ENCODE assay signal across 8 cellular contexts in genomic region chr11:77619576-77620198, GRCh38. TPM values are rescaled to one million over a fixed set of nuclear protein-coding genes. Genes with fewer than 3 reads are reported as not detected.
DNase-seq lines count a peak whose midpoint lies in the region; ATAC-seq and TF ChIP-seq lines count a peak whose summit lies in the region.

No MANE protein-coding gene starts in this region.

- no peaks in the 10 kb centered on the region for H3K9me2 ChIP-seq in GM23248 (ENCODE audit: insufficient read depth)

- H2AFZ ChIP-seq in GM23248: no peak overlapping the region

- peaks cover 65% of the 10 kb centered on the region for H3K36me3 ChIP-seq in CD4-positive, CD25-positive, alpha-beta regulatory T cell (ENCODE audit: control insufficient read depth, insufficient read depth, low read length)
- peaks cover 42% of the 10 kb centered on the region for H3K36me3 ChIP-seq in GM23248 (ENCODE audit: low read depth)
- H3K36me3 ChIP-seq in colonic mucosa: no peaks in the 10 kb centered on the region

- WGBS in GM23248 (ENCODE audit: low coverage in 1 of 2, low lambda C conversion rate in 2 of 2, missing lambda C conversion rate in 2 of 2), 2 experiments: 78 to 83% methylated on average over 3 of the region's 3 CpGs

- no peaks in the 10 kb centered on the region for H3K27me3 ChIP-seq in CD4-positive, CD25-positive, alpha-beta regulatory T cell (ENCODE audit: control insufficient read depth, insufficient read depth, low read length)
- no peaks in the 10 kb centered on the region for H3K27me3 ChIP-seq in GM23248 (replicated peaks; ENCODE audit: insufficient read depth)
- H3K27me3 ChIP-seq in colonic mucosa: no peaks in the 10 kb centered on the region

- no peak overlapping the region for H3K4me2 ChIP-seq in GM23248 (ENCODE audit: unreplicated experiment)

- peaks cover 0 to 10% (median 0%) of the 10 kb centered on the region in 4 donors for H3K4me1 Mint-ChIP-seq in CD4-positive, CD25-positive, alpha-beta regulatory T cell

- peak; percentile 74 for TF ChIP-seq CTCF in colonic mucosa (IDR thresholded peaks at IDR 0.05)

- no peak overlapping the region for H3K9ac ChIP-seq in GM23248
- H3K9ac ChIP-seq in colonic mucosa (ENCODE audit: low read depth in 2 of 2, low read length in 2 of 2): no peak overlapping the region

- no peak overlapping the region for H3K27ac ChIP-seq in CD4-positive, CD25-positive, alpha-beta regulatory T cell (ENCODE audit: insufficient read depth, low read length, poor library complexity, severe bottlenecking)
- H3K27ac ChIP-seq in GM23248: no peak overlapping the region
- no peak overlapping the region for H3K27ac ChIP-seq in colonic mucosa

- H3K4me3 Mint-ChIP-seq in CD4-positive, CD25-positive, alpha-beta regulatory T cell: peak overlapping the region in 1 of 4 donors; percentile 84

- H3K9me3 ChIP-seq in CD4-positive, CD25-positive, alpha-beta regulatory T cell (ENCODE audit: control insufficient read depth in 2 of 2, low read length in 2 of 2): no peaks in the 10 kb centered on the region
- no peaks in the 10 kb centered on the region for H3K9me3 ChIP-seq in GM23248 (ENCODE audit: low read depth)
- H3K9me3 ChIP-seq in colonic mucosa: no peaks in the 10 kb centered on the region

- peaks cover 41% of the 10 kb centered on the region for H3K36me3 Mint-ChIP-seq in CD4-positive, CD25-positive, alpha-beta regulatory T cell

- no peaks in the 10 kb centered on the region for H3K27me3 Mint-ChIP-seq in CD4-positive, CD25-positive, alpha-beta regulatory T cell

- H3K79me2 ChIP-seq in GM23248 (ENCODE audit: insufficient read depth): no peaks in the 10 kb centered on the region

- no peak overlapping the region for H3K27ac Mint-ChIP-seq in CD4-positive, CD25-positive, alpha-beta regulatory T cell

- H3K4me1 ChIP-seq in CD4-positive, CD25-positive, alpha-beta regulatory T cell (ENCODE audit: control insufficient read depth, insufficient read depth, low read length, poor library complexity, severe bottlenecking): no peaks in the 10 kb centered on the region
- H3K4me1 ChIP-seq in GM23248 (ENCODE audit: insufficient read depth): peaks cover 13% of the 10 kb centered on the region
- no peaks in the 10 kb centered on the region for H3K4me1 ChIP-seq in colonic mucosa

- H4K20me1 ChIP-seq in GM23248 (ENCODE audit: insufficient read depth): no peaks in the 10 kb centered on the region

- in situ Hi-C loops in GM23248 (cut with MboI): loop anchor here (10.0 kb wide), 1 partner anchor 425 kb away; no protein-coding TSS in a partner anchor

- H3K4me3 ChIP-seq in CD4-positive, CD25-positive, alpha-beta regulatory T cell (ENCODE audit: low read depth, low read length): no peak overlapping the region
- H3K4me3 ChIP-seq in GM23248 (no peak overlapping the region), colonic mucosa (no peak overlapping the region)

- peak in 2 of 3 donors; percentile 39 to 67 for DNase-seq in CD4-positive, CD25-positive, alpha-beta regulatory T cell
- peak; percentile 58 for DNase-seq in GM23248
- peak; percentile 54 for DNase-seq in NCI-H748 (lab: John Stamatoyannopoulos, UW; ENCODE audit: unreplicated experiment)
- peak; percentile 50 for DNase-seq in colonic mucosa
- DNase-seq in midbrain (lab: John Stamatoyannopoulos, UW): peak; percentile 45

- no peak for ATAC-seq in CD4-positive, CD25-positive, alpha-beta regulatory T cell (ENCODE audit: low read depth in 2 of 2)
- ATAC-seq in HG02970 (IDR thresholded peaks at IDR 0.05; ENCODE audit: low FRiP score, unreplicated experiment) (no peak), HG02884 (IDR thresholded peaks at IDR 0.05; ENCODE audit: unreplicated experiment) (no peak), HG02885 (IDR thresholded peaks at IDR 0.05; ENCODE audit: poor library complexity, unreplicated experiment) (no peak)

- H3K9me3 Mint-ChIP-seq in CD4-positive, CD25-positive, alpha-beta regulatory T cell: no peaks in the 10 kb centered on the region

- intact Hi-C loops in colonic mucosa (cut with DNase I): loop anchor here (5.0 kb wide), 1 partner anchor 427 kb away; no protein-coding TSS in a partner anchor

- peaks cover 15% of the 10 kb centered on the region; the same call in 1 of the 2 replicates for H3F3A ChIP-seq in GM23248 (ENCODE audit: insufficient read depth)

RNA-seq across cellular contexts. Expression of gene CLNS1A, which starts 17.9 kb away (rescaled TPM):
- 66.9 TPM for total RNA-seq in CD4-positive, CD25-positive, alpha-beta regulatory T cell
- 100 to 1,000 TPM in 3 of 4 donors, 10 to 100 TPM in 1; 92.2 to 131 (median 117) TPM for polyA plus RNA-seq in CD4-positive, CD25-positive, alpha-beta regulatory T cell
- total RNA-seq in GM23248 (2014; rRNA removed; shearing (Covaris generic)): 101 and 123 TPM in 2 replicates
- 97.3 and 97.4 TPM in 2 replicates for polyA plus RNA-seq in GM23248 (2016; fragmentation: Nextera tagmentation; extraction: Ambion mirVana)
- 10 to 100 TPM; 81.0 to 81.6 TPM for total RNA-seq in colonic mucosa

RNA-seq across cellular contexts. Expression of gene AQP11, which starts 29.9 kb away (rescaled TPM):
- not detected for total RNA-seq in CD4-positive, CD25-positive, alpha-beta regulatory T cell
- polyA plus RNA-seq in CD4-positive, CD25-positive, alpha-beta regulatory T cell: 1 to 10 TPM in 1 of 4 donors, under 1 TPM in 3; 0.32 to 1.1 (median 0.47) TPM
- 0.43 and 2.9 TPM in 2 replicates for total RNA-seq in GM23248 (2014; rRNA removed; shearing (Covaris generic))
- 0.80 and 1.1 TPM in 2 replicates for polyA plus RNA-seq in GM23248 (2016; fragmentation: Nextera tagmentation; extraction: Ambion mirVana)
- total RNA-seq in colonic mucosa: 1 to 10 TPM; 4.3 to 5.4 TPM
